ENCODE assay signal across 15 cellular contexts in genomic region chr7:70678621-70679251, GRCh38.
A peak's percentile ranks its signal among the peaks of the same experiment; 100 is the strongest.
DNase-seq lines count a peak whose midpoint lies in the region; ATAC-seq, FAIRE-seq and TF ChIP-seq lines count a peak whose summit lies in the region.
"Had no signal": no experiment of that assay in that cellular context is flagged by ENCODE, and none has a peak within 500 bp of the region (broad histone marks: within the 10 kb centered on the region; RNA-seq: fewer than 3 reads in every experiment).

No MANE protein-coding gene starts in this region.

- peaks cover 52% of the 10 kb centered on the region for H3K27me3 ChIP-seq in endodermal cell (ENCODE audit: control insufficient read depth, insufficient read depth, low read length, poor library complexity, severe bottlenecking)

- peak; percentile 66 for ATAC-seq in stimulated activated effector memory CD8-positive, alpha-beta T cell treated with anti-CD3 and anti-CD28 coated beads, Interleukin-12 subunit alpha, Interleukin-12 subunit beta, amount 100 ng/mL, for 72 hours
- ATAC-seq in HG02763 (IDR thresholded peaks at IDR 0.05; ENCODE audit: unreplicated experiment): no peak

- no peaks in the 10 kb centered on the region for H3K9me3 ChIP-seq in endodermal cell (ENCODE audit: control insufficient read depth, low read length)

- no peak overlapping the region for H3K9ac ChIP-seq in endodermal cell (ENCODE audit: extremely low read depth, low read length, poor library complexity, severe bottlenecking)

- H3K4me1 Mint-ChIP-seq in activated CD4-positive, alpha-beta T cell treated with anti-CD3 and anti-CD28 coated beads, Interleukin-2, amount 10 ng/mL, durations not matched to agents 7 days and 5 days: peaks cover 36% of the 10 kb centered on the region
- H3K4me1 Mint-ChIP-seq in endodermal cell: peaks cover 37% of the 10 kb centered on the region
- H3K4me1 Mint-ChIP-seq in stimulated activated effector memory CD8-positive, alpha-beta T cell treated with anti-CD3 and anti-CD28 coated beads, Interleukin-12 subunit alpha, Interleukin-12 subunit beta, amount 100 ng/mL, for 72 hours: peaks cover 68% of the 10 kb centered on the region

- TF ChIP-seq CTCF in endodermal cell (conservative IDR thresholded peaks at IDR 0.05) (no peak), lower leg skin (IDR thresholded peaks at IDR 0.05) (no peak)

- CTCF ChIA-PET in activated CD4-positive, alpha-beta T cell treated with anti-CD3 and anti-CD28 coated beads, Interleukin-2, amount 10 ng/mL, durations not matched to agents 7 days and 5 days (lab: Charles Lee): no interaction called here

- H3K4me3 ChIP-seq in endodermal cell (ENCODE audit: low read length) (no peak overlapping the region), lower leg skin (ENCODE audit: low read depth, poor library complexity, severe bottlenecking) (no peak overlapping the region)

- H3K9me3 Mint-ChIP-seq in activated CD4-positive, alpha-beta T cell treated with anti-CD3 and anti-CD28 coated beads, Interleukin-2, amount 10 ng/mL, durations not matched to agents 7 days and 5 days: no peaks in the 10 kb centered on the region
- H3K9me3 Mint-ChIP-seq in endodermal cell: peaks cover 1% of the 10 kb centered on the region
- no peaks in the 10 kb centered on the region for H3K9me3 Mint-ChIP-seq in stimulated activated effector memory CD8-positive, alpha-beta T cell treated with anti-CD3 and anti-CD28 coated beads, Interleukin-12 subunit alpha, Interleukin-12 subunit beta, amount 100 ng/mL, for 72 hours
- H3K9me3 Mint-ChIP-seq: brain; naive thymus-derived CD8-positive, alpha-beta T cell; T-helper 2 cell treated with Interferon-gamma antibody and Interleukin-4, amounts not matched to agents 5 μg/mL and 100 μg/mL, for 36 hours; type B pancreatic cell had no signal

- WGBS in endodermal cell (ENCODE audit: insufficient coverage in 1 of 2, insufficient read length in 1 of 2), 2 experiments: 49 to 70% methylated on average over 2 to 4 of the region's 4 CpGs
- WGBS in lower leg skin, 2 donors: 54 to 74% methylated on average over 4 of the region's 4 CpGs

- no peaks in the 10 kb centered on the region for H3K36me3 ChIP-seq in endodermal cell (ENCODE audit: control insufficient read depth, insufficient read depth, low read length)

- TF ChIP-seq POLR2A in lower leg skin (IDR thresholded peaks at IDR 0.05): no peak

- FAIRE-seq in RCC 7860 (lab: Jason Lieb, UNC): no peak
- FAIRE-seq: endothelial cell of umbilical vein had no signal

- no peak overlapping the region for H3K27ac ChIP-seq in endodermal cell (ENCODE audit: low read depth, low read length)

- intact Hi-C loops in lower leg skin (cut with DNase I; ENCODE audit: low total_unique reads): no loop called here

- H3K27ac Mint-ChIP-seq in activated CD4-positive, alpha-beta T cell treated with anti-CD3 and anti-CD28 coated beads, Interleukin-2, amount 10 ng/mL, durations not matched to agents 7 days and 5 days: peak overlapping the region; percentile 89
- H3K27ac Mint-ChIP-seq in endodermal cell: no peak overlapping the region
- peak overlapping the region; percentile 63 for H3K27ac Mint-ChIP-seq in stimulated activated effector memory CD8-positive, alpha-beta T cell treated with anti-CD3 and anti-CD28 coated beads, Interleukin-12 subunit alpha, Interleukin-12 subunit beta, amount 100 ng/mL, for 72 hours
- H3K27ac Mint-ChIP-seq: T-helper 2 cell treated with Interferon-gamma antibody and Interleukin-4, amounts not matched to agents 5 μg/mL and 100 μg/mL, for 36 hours; type B pancreatic cell had no signal

- H3K4me1 ChIP-seq in endodermal cell (ENCODE audit: control insufficient read depth, insufficient read depth, low read length): peaks cover 22% of the 10 kb centered on the region

- H3K4me3 Mint-ChIP-seq in activated CD4-positive, alpha-beta T cell treated with anti-CD3 and anti-CD28 coated beads, Interleukin-2, amount 10 ng/mL, durations not matched to agents 7 days and 5 days: no peak overlapping the region
- no peak overlapping the region for H3K4me3 Mint-ChIP-seq in endodermal cell
- H3K4me3 Mint-ChIP-seq in stimulated activated effector memory CD8-positive, alpha-beta T cell treated with anti-CD3 and anti-CD28 coated beads, Interleukin-12 subunit alpha, Interleukin-12 subunit beta, amount 100 ng/mL, for 72 hours: peak overlapping the region; percentile 50
- H3K4me3 Mint-ChIP-seq: brain; T-helper 2 cell treated with Interferon-gamma antibody and Interleukin-4, amounts not matched to agents 5 μg/mL and 100 μg/mL, for 36 hours; type B pancreatic cell had no signal

- H3K36me3 Mint-ChIP-seq in activated CD4-positive, alpha-beta T cell treated with anti-CD3 and anti-CD28 coated beads, Interleukin-2, amount 10 ng/mL, durations not matched to agents 7 days and 5 days (ENCODE audit: low read depth): no peaks in the 10 kb centered on the region
- H3K36me3 Mint-ChIP-seq in endodermal cell (ENCODE audit: low read depth): peaks cover 9% of the 10 kb centered on the region
- peaks cover 7% of the 10 kb centered on the region for H3K36me3 Mint-ChIP-seq in stimulated activated effector memory CD8-positive, alpha-beta T cell treated with anti-CD3 and anti-CD28 coated beads, Interleukin-12 subunit alpha, Interleukin-12 subunit beta, amount 100 ng/mL, for 72 hours
- H3K36me3 Mint-ChIP-seq: naive thymus-derived CD8-positive, alpha-beta T cell had no signal

- POLR2A ChIA-PET in activated CD4-positive, alpha-beta T cell treated with anti-CD3 and anti-CD28 coated beads, Interleukin-2, amount 10 ng/mL, durations not matched to agents 7 days and 5 days (lab: Charles Lee): no interaction called here

- DNase-seq in activated CD4-positive, alpha-beta T cell treated with anti-CD3 and anti-CD28 coated beads, Interleukin-2, amount 10 ng/mL, durations not matched to agents 7 days and 5 days: no peak
- DNase-seq in activated CD4-positive, alpha-beta T cell treated with anti-CD3 and anti-CD28 coated beads for 48 hours: no peak
- DNase-seq in RCC 7860 (ENCODE audit: low spot score) (peak; percentile 21), endodermal cell (peak; percentile 34), lower leg skin (ENCODE audit: low spot score in 2 of 2) (no peak), iPS-NIHi7 (ENCODE audit: extremely low spot score) (no peak)
- DNase-seq in stimulated activated effector memory CD8-positive, alpha-beta T cell treated with anti-CD3 and anti-CD28 coated beads, Interleukin-12 subunit alpha, Interleukin-12 subunit beta, amount 100 ng/mL, for 72 hours (ENCODE audit: low spot score in 2 of 2): no peak
- DNase-seq: activated CD8-positive, alpha-beta memory T cell treated with anti-CD3 and anti-CD28 coated beads, Interleukin-2, amount 50 U/mL, for 4 hours; naive thymus-derived CD8-positive, alpha-beta T cell; NCI-H187 had no signal

- no peaks in the 10 kb centered on the region for H3K27me3 Mint-ChIP-seq in activated CD4-positive, alpha-beta T cell treated with anti-CD3 and anti-CD28 coated beads, Interleukin-2, amount 10 ng/mL, durations not matched to agents 7 days and 5 days
- H3K27me3 Mint-ChIP-seq in endodermal cell (ENCODE audit: insufficient read depth): peaks cover 85% of the 10 kb centered on the region

Comparison
In these comparisons a context has a peak if more than half of its experiments do, and no peak if none do; other contexts are left out.
1. DNase-seq: peak in RCC 7860 (single experiment) and endodermal cell (single experiment); none in activated CD4-positive, alpha-beta T cell treated with anti-CD3 and anti-CD28 coated beads, Interleukin-2, amount 10 ng/mL, durations not matched to agents 7 days and 5 days (single experiment), activated CD4-positive, alpha-beta T cell treated with anti-CD3 and anti-CD28 coated beads for 48 hours (single experiment), stimulated activated effector memory CD8-positive, alpha-beta T cell treated with anti-CD3 and anti-CD28 coated beads, Interleukin-12 subunit alpha, Interleukin-12 subunit beta, amount 100 ng/mL, for 72 hours (0 of 2), lower leg skin (0 of 2) and iPS-NIHi7 (single experiment).